Comparison of ENCODE assay signal across 10 cellular contexts in the genomic region with DNA sequence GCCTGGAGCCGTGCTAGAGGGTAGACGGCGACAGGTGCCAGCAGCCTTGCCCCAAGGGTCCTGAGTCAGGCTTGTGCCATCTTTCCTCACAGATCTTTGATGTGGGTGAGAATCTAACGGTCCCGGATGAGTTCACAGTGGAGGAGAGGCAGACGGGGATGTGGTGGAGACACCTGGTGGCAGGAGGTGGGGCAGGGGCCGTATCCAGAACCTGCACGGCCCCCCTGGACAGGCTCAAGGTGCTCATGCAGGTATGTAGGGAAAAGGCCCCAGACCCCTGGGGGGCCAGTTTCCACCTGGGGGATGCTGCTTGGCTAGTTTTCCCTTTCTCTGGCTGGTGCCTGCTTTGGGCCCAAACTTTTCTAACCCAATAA. TPM values are rescaled to one million over a fixed set of nuclear protein-coding genes. Genes with fewer than 3 reads are reported as not detected.
DNase-seq lines count a peak whose midpoint lies in the region; ATAC-seq and TF ChIP-seq lines count a peak whose summit lies in the region.
"Had no signal": no experiment of that assay in that cellular context is flagged by ENCODE, and none has a peak within 500 bp of the region (broad histone marks: within the 10 kb centered on the region; RNA-seq: fewer than 3 reads in every experiment).

No MANE protein-coding gene starts in this region.

- H3K36me3 ChIP-seq in thyroid gland = peaks cover 42 to 51% of the 10 kb centered on the region in 2 donors

- peak in 4 of 6 experiments; percentile 8 to 37 (median 36) for TF ChIP-seq CTCF in thyroid gland (IDR thresholded peaks at IDR 0.05)

- WGBS in thyroid gland, 2 donors = 54 to 68% methylated on average over 8 of the region's 8 CpGs

- H3K36me3 Mint-ChIP-seq in activated CD8-positive, alpha-beta T cell treated with anti-CD3 and anti-CD28 coated beads, Interleukin-2, amount 10 ng/mL, durations not matched to agents 7 days and 5 days (ENCODE audit: low read depth) = peaks cover 62% of the 10 kb centered on the region

- peaks cover 51% of the 10 kb centered on the region for H3K4me1 Mint-ChIP-seq in activated CD8-positive, alpha-beta T cell treated with anti-CD3 and anti-CD28 coated beads, Interleukin-2, amount 10 ng/mL, durations not matched to agents 7 days and 5 days (ENCODE audit: low read depth)

- H3K4me1 ChIP-seq in thyroid gland = peaks cover 62 to 63% of the 10 kb centered on the region in 2 donors

- H3K9me3 Mint-ChIP-seq in activated CD8-positive, alpha-beta T cell treated with anti-CD3 and anti-CD28 coated beads, Interleukin-2, amount 10 ng/mL, durations not matched to agents 7 days and 5 days (ENCODE audit: insufficient read depth) = no peaks in the 10 kb centered on the region

- H3K27ac ChIP-seq in thyroid gland = peak overlapping the region; percentile 72 to 100 (median 99)
- H3K27ac ChIP-seq: epithelial cell of prostate had no signal

- H3K27me3 ChIP-seq in thyroid gland = no peaks in the 10 kb centered on the region

- CTCF ChIA-PET in activated CD8-positive, alpha-beta T cell treated with anti-CD3 and anti-CD28 coated beads, Interleukin-2, amount 10 ng/mL, durations not matched to agents 7 days and 5 days (lab: Charles Lee) = interaction anchor here (1.1 to 3.2 kb wide), 6 partner anchors 10 to 31 kb away, joined by 3 to 24 read pairs (median 9); no protein-coding TSS in a partner anchor

- intact Hi-C loops in Right ventricle myocardium superior (cut with DNase I) = no loop called here
- intact Hi-C loops in left cardiac atrium (cut with DNase I) = no loop called here
- intact Hi-C loops in thyroid gland (cut with DNase I) = no loop called here

- DNase-seq in Right ventricle myocardium superior (peak; percentile 40), left cardiac atrium (no peak), iPS-NIHi11 (ENCODE audit: low spot score) (peak; percentile 37), thyroid gland (peak; percentile 38 to 42), H4 (ENCODE audit: low spot score) (no peak)
- peak; percentile 63 for DNase-seq in activated CD8-positive, alpha-beta T cell treated with anti-CD3 and anti-CD28 coated beads, Interleukin-2, amount 10 ng/mL, durations not matched to agents 7 days and 5 days
- DNase-seq in NK-92 treated with Interleukin-12 subunit alpha and Interleukin-12 subunit beta, amount 100 ng/mL, for 24 hours (lab: John Stamatoyannopoulos, UW) = no peak
- DNase-seq: DMS 273 treated with DMSO at 0.1 percent for 48 hours had no signal

- no peaks in the 10 kb centered on the region for H3K9me3 ChIP-seq in thyroid gland

- H3K4me3 ChIP-seq in thyroid gland (replicated peaks in 1 of 3) = no peak overlapping the region

- peak overlapping the region; percentile 88 for H3K27ac Mint-ChIP-seq in activated CD8-positive, alpha-beta T cell treated with anti-CD3 and anti-CD28 coated beads, Interleukin-2, amount 10 ng/mL, durations not matched to agents 7 days and 5 days

- no peak for TF ChIP-seq POLR2A in thyroid gland (IDR thresholded peaks at IDR 0.05)

- no peak overlapping the region for H3K4me3 Mint-ChIP-seq in activated CD8-positive, alpha-beta T cell treated with anti-CD3 and anti-CD28 coated beads, Interleukin-2, amount 10 ng/mL, durations not matched to agents 7 days and 5 days

- H3K27me3 Mint-ChIP-seq in activated CD8-positive, alpha-beta T cell treated with anti-CD3 and anti-CD28 coated beads, Interleukin-2, amount 10 ng/mL, durations not matched to agents 7 days and 5 days (ENCODE audit: low read depth) = no peaks in the 10 kb centered on the region

- POLR2A ChIA-PET in activated CD8-positive, alpha-beta T cell treated with anti-CD3 and anti-CD28 coated beads, Interleukin-2, amount 10 ng/mL, durations not matched to agents 7 days and 5 days (lab: Charles Lee) = interaction anchor here (0.7 kb wide), 1 partner anchor 166 kb away, joined by 3 read pairs; a partner anchor contains a TSS

- no peak for ATAC-seq in Right ventricle myocardium superior (ENCODE audit: poor library complexity)
- ATAC-seq in left cardiac atrium = no peak
- peak; percentile 69 for ATAC-seq in activated CD8-positive, alpha-beta T cell treated with anti-CD3 and anti-CD28 coated beads, Interleukin-2, amount 10 ng/mL, durations not matched to agents 7 days and 5 days
- ATAC-seq in HG02623 (IDR thresholded peaks at IDR 0.05; ENCODE audit: unreplicated experiment) = no peak

RNA-seq across cellular contexts. Expression of a gene that starts 24.0 kb away (rescaled TPM):
- 155 TPM for total RNA-seq in Right ventricle myocardium superior
- total RNA-seq in left cardiac atrium = 100 to 1,000 TPM; 111 to 155 TPM
- 10 to 100 TPM; 51.8 to 57.7 TPM for total RNA-seq in activated CD8-positive, alpha-beta T cell treated with anti-CD3 and anti-CD28 coated beads, Interleukin-2, amount 10 ng/mL, durations not matched to agents 7 days and 5 days
- total RNA-seq in thyroid gland = 100 to 1,000 TPM in 1 of 4 donors, 10 to 100 TPM in 3; 80.0 to 112 (median 88.4) TPM
- total RNA-seq in H4 (2014; rRNA removed; shearing (Covaris generic)) = 25.7 and 37.0 TPM in 2 replicates

RNA-seq across cellular contexts. Expression of a gene that starts 35.5 kb away (rescaled TPM):
- total RNA-seq in Right ventricle myocardium superior (5.0 TPM), left cardiac atrium (10 to 100 TPM; 13.7 to 29.8 TPM), thyroid gland (10 to 100 TPM; 21.9 to 42.0 (median 30.8) TPM)
- 10 to 100 TPM; 17.2 to 19.2 TPM for total RNA-seq in activated CD8-positive, alpha-beta T cell treated with anti-CD3 and anti-CD28 coated beads, Interleukin-2, amount 10 ng/mL, durations not matched to agents 7 days and 5 days
- total RNA-seq in H4 (2014; rRNA removed; shearing (Covaris generic)) = 4.7 and 5.8 TPM in 2 replicates

RNA-seq across cellular contexts. Expression of a gene that starts 36.5 kb away (rescaled TPM):
- total RNA-seq in Right ventricle myocardium superior = 4.5 TPM
- 1 to 10 TPM; 5.8 to 6.1 TPM for total RNA-seq in left cardiac atrium
- 10 to 100 TPM; 13.3 to 15.4 TPM for total RNA-seq in activated CD8-positive, alpha-beta T cell treated with anti-CD3 and anti-CD28 coated beads, Interleukin-2, amount 10 ng/mL, durations not matched to agents 7 days and 5 days
- total RNA-seq in thyroid gland = 10 to 100 TPM in 2 of 4 donors, 1 to 10 TPM in 2; 5.3 to 17.2 (median 9.4) TPM
- total RNA-seq in H4 (2014; rRNA removed; shearing (Covaris generic)) = 6.5 and 12.3 TPM in 2 replicates

RNA-seq across cellular contexts. Expression of a gene that starts 45.7 kb away (rescaled TPM):
- total RNA-seq in Right ventricle myocardium superior (not detected), left cardiac atrium (under 1 TPM in 1 of 2 donors, not detected in 1; 0.38 TPM), thyroid gland (10 to 100 TPM in 1 of 4 donors, 1 to 10 TPM in 2, under 1 TPM in 1; 0.45 to 10.6 (median 2.5) TPM)
- not detected for total RNA-seq in activated CD8-positive, alpha-beta T cell treated with anti-CD3 and anti-CD28 coated beads, Interleukin-2, amount 10 ng/mL, durations not matched to agents 7 days and 5 days
- 0.19 TPM in 1 of 2 replicates, not detected in the other for total RNA-seq in H4 (2014; rRNA removed; shearing (Covaris generic))

RNA-seq across cellular contexts. Expression of a gene that starts 56.5 kb away (rescaled TPM):
- 31.3 TPM for total RNA-seq in Right ventricle myocardium superior
- 10 to 100 TPM; 45.3 to 46.2 TPM for total RNA-seq in left cardiac atrium
- total RNA-seq in activated CD8-positive, alpha-beta T cell treated with anti-CD3 and anti-CD28 coated beads, Interleukin-2, amount 10 ng/mL, durations not matched to agents 7 days and 5 days = 100 to 1,000 TPM in 1 of 2 experiments, 10 to 100 TPM in 1; 94.3 to 105 TPM
- total RNA-seq in thyroid gland = 100 to 1,000 TPM in 3 of 4 donors, 10 to 100 TPM in 1; 98.1 to 204 (median 172) TPM
- 137 and 245 TPM in 2 replicates for total RNA-seq in H4 (2014; rRNA removed; shearing (Covaris generic))

Comparison
In these comparisons a context has a peak if more than half of its experiments do, and no peak if none do; other contexts are left out.
1. DNase-seq: peak in Right ventricle myocardium superior (single experiment), activated CD8-positive, alpha-beta T cell treated with anti-CD3 and anti-CD28 coated beads, Interleukin-2, amount 10 ng/mL, durations not matched to agents 7 days and 5 days (single experiment), iPS-NIHi11 (single experiment) and thyroid gland (2 of 2); none in left cardiac atrium (single experiment), NK-92 treated with Interleukin-12 subunit alpha and Interleukin-12 subunit beta, amount 100 ng/mL, for 24 hours (single experiment) and H4 (single experiment).